ENCODE assay signal across 1 cellular context in genomic region chr3:24495334-24495994, GRCh38.
TF ChIP-seq lines count a peak whose summit lies in the region.

No MANE protein-coding gene starts in this region.

TF ChIP-seq in HepG2, 621 proteins besides CTCF, POLR2A, EP300 and RAD21 (continued from another document and continues in another):
- TF ChIP-seq TSC22D2 (CRISPR knock-in tag; IDR thresholded peaks at IDR 0.05; ENCODE audit: borderline replicate concordance) (no peak), SALL2 (CRISPR knock-in tag; IDR thresholded peaks at IDR 0.05) (no peak), PHF20 (CRISPR knock-in tag; IDR thresholded peaks at IDR 0.05) (no peak; the same call in 1 of the 2 replicates), AFF4 (CRISPR knock-in tag; IDR thresholded peaks at IDR 0.05) (no peak), KDM2A (CRISPR knock-in tag; IDR thresholded peaks at IDR 0.05; ENCODE audit: borderline replicate concordance, low read depth) (peak; percentile 85), ZBTB46 (CRISPR knock-in tag; IDR thresholded peaks at IDR 0.05; ENCODE audit: borderline replicate concordance) (no peak), ZSCAN30 (CRISPR knock-in tag; IDR thresholded peaks at IDR 0.05) (no peak), FOSL2 (CRISPR knock-in tag; IDR thresholded peaks at IDR 0.05) (no peak), TFDP2 (CRISPR knock-in tag; IDR thresholded peaks at IDR 0.05) (peak; percentile 43; the same call in 1 of the 2 replicates), HMGA1 (CRISPR knock-in tag; conservative IDR thresholded peaks at IDR 0.05) (no peak), KDM5B (CRISPR knock-in tag; IDR thresholded peaks at IDR 0.05; ENCODE audit: borderline replicate concordance) (peak; percentile 57; the same call in 1 of the 2 replicates), ZNF891 (CRISPR knock-in tag; IDR thresholded peaks at IDR 0.05) (peak; percentile 45; the same call in 1 of the 2 replicates), RORA (CRISPR knock-in tag; IDR thresholded peaks at IDR 0.05) (no peak), ZNF687 (CRISPR knock-in tag; IDR thresholded peaks at IDR 0.05) (peak; percentile 82), SCMH1 (CRISPR knock-in tag; IDR thresholded peaks at IDR 0.05; ENCODE audit: borderline replicate concordance) (no peak), ZNF556 (CRISPR knock-in tag; IDR thresholded peaks at IDR 0.05; ENCODE audit: borderline replicate concordance) (no peak; the same call in 1 of the 2 replicates), NFRKB (IDR thresholded peaks at IDR 0.05) (no peak), EHMT2 (IDR thresholded peaks at IDR 0.05; ENCODE audit: borderline replicate concordance, low read depth, low read length) (no peak), ZBTB34 (CRISPR knock-in tag; IDR thresholded peaks at IDR 0.05) (no peak), ZNF501 (CRISPR knock-in tag; IDR thresholded peaks at IDR 0.05) (no peak), ZBTB43 (CRISPR knock-in tag; conservative IDR thresholded peaks at IDR 0.05) (no peak), ZBTB1 (CRISPR knock-in tag; IDR thresholded peaks at IDR 0.05; ENCODE audit: borderline replicate concordance) (no peak), POGZ (CRISPR knock-in tag; IDR thresholded peaks at IDR 0.05) (no peak), ZNF274 (CRISPR knock-in tag; IDR thresholded peaks at IDR 0.05) (no peak; the same call in 1 of the 2 replicates), ZNF333 (CRISPR knock-in tag; IDR thresholded peaks at IDR 0.05; ENCODE audit: borderline replicate concordance) (0 out of 2 replicates have a peak, but pooled peaks have one; percentile 20), REXO4 (CRISPR knock-in tag; IDR thresholded peaks at IDR 0.05; ENCODE audit: borderline replicate concordance) (no peak), ARNT2 (CRISPR knock-in tag; IDR thresholded peaks at IDR 0.05; ENCODE audit: low read depth) (peak; percentile 37; the same call in 1 of the 2 replicates), ZNF749 (CRISPR knock-in tag; IDR thresholded peaks at IDR 0.05; ENCODE audit: borderline replicate concordance) (no peak), ZNF30 (CRISPR knock-in tag; IDR thresholded peaks at IDR 0.05) (no peak), ZSCAN31 (CRISPR knock-in tag; IDR thresholded peaks at IDR 0.05; ENCODE audit: low read depth) (no peak), ZNF121 (CRISPR knock-in tag; IDR thresholded peaks at IDR 0.05) (no peak), ZMYM4 (CRISPR knock-in tag; IDR thresholded peaks at IDR 0.05) (peak; percentile 25; the same call in 1 of the 2 replicates), NFE2L1 (CRISPR knock-in tag; IDR thresholded peaks at IDR 0.05; ENCODE audit: borderline replicate concordance) (no peak), HOXA5 (CRISPR knock-in tag; IDR thresholded peaks at IDR 0.05) (no peak), ZNF282 (IDR thresholded peaks at IDR 0.05; ENCODE audit: partially characterized antibody) (no peak), HBP1 (CRISPR knock-in tag; IDR thresholded peaks at IDR 0.05; ENCODE audit: low read depth) (no peak), ZFYVE20 (CRISPR knock-in tag; IDR thresholded peaks at IDR 0.05; ENCODE audit: borderline replicate concordance, low read depth) (no peak), MXD4 (CRISPR knock-in tag; IDR thresholded peaks at IDR 0.05) (no peak), KDM1A (CRISPR knock-in tag; IDR thresholded peaks at IDR 0.05) (no peak), TFE3 (CRISPR knock-in tag; IDR thresholded peaks at IDR 0.05) (0 out of 2 replicates have a peak, but pooled peaks have one; percentile 41), MTF2 (CRISPR knock-in tag; IDR thresholded peaks at IDR 0.05; ENCODE audit: borderline replicate concordance) (no peak), ZNF275 (CRISPR knock-in tag; IDR thresholded peaks at IDR 0.05; ENCODE audit: borderline replicate concordance) (no peak), FOXK1 (CRISPR knock-in tag; IDR thresholded peaks at IDR 0.05; ENCODE audit: borderline replicate concordance, low read depth) (no peak), PLSCR1 (CRISPR knock-in tag; IDR thresholded peaks at IDR 0.05; ENCODE audit: borderline replicate concordance) (no peak), SAP130 (CRISPR knock-in tag; IDR thresholded peaks at IDR 0.05; ENCODE audit: low read depth) (peak; percentile 41; the same call in 1 of the 2 replicates), ZNF883 (CRISPR knock-in tag; IDR thresholded peaks at IDR 0.05; ENCODE audit: not compliant biosample characterization) (no peak), BRD4 (CRISPR knock-in tag; IDR thresholded peaks at IDR 0.05) (peak; percentile 65; the same call in 1 of the 2 replicates), NFATC3 (CRISPR knock-in tag; IDR thresholded peaks at IDR 0.05) (no peak)
